8 cellular contexts compared by ENCODE assay signal in genomic region chr2:133886735-133887675, GRCh38.
A peak's percentile ranks its signal among the peaks of the same experiment; 100 is the strongest.
DNase-seq lines count a peak whose midpoint lies in the region; ATAC-seq and TF ChIP-seq lines count a peak whose summit lies in the region.

No MANE protein-coding gene starts in this region.

- ATAC-seq in GM19043 (IDR thresholded peaks at IDR 0.05; ENCODE audit: low read depth, unreplicated experiment) = peak; percentile 75
- ATAC-seq in HG03571 (IDR thresholded peaks at IDR 0.05; ENCODE audit: unreplicated experiment) = peak; percentile 73
- no peak for ATAC-seq in naive thymus-derived CD4-positive, alpha-beta T cell

- WGBS in esophagus squamous epithelium, 2 donors = 16 to 24% methylated on average over 17 to 19 of the region's 19 CpGs

- no peaks in the 10 kb centered on the region for H3K9me3 ChIP-seq in esophagus squamous epithelium
- no peaks in the 10 kb centered on the region for H3K9me3 ChIP-seq in naive thymus-derived CD4-positive, alpha-beta T cell (ENCODE audit: control insufficient read depth in 2 of 3, low read length in 3 of 3)

- CTCF ChIA-PET in naive thymus-derived CD4-positive, alpha-beta T cell (lab: Charles Lee) = interaction anchor here (0.8 to 1.5 kb wide), 3 partner anchors 233 to 529 kb away, joined by 3 to 6 read pairs (median 3); no protein-coding TSS in a partner anchor

- H3K36me3 ChIP-seq in esophagus squamous epithelium = no peaks in the 10 kb centered on the region
- H3K36me3 ChIP-seq in naive thymus-derived CD4-positive, alpha-beta T cell (ENCODE audit: control insufficient read depth in 2 of 3, insufficient read depth in 3 of 3, low read length in 3 of 3) = no peaks in the 10 kb centered on the region

- H3K27me3 Mint-ChIP-seq in naive thymus-derived CD4-positive, alpha-beta T cell = peaks cover 4 to 12% (median 6%) of the 10 kb centered on the region in 5 donors

- peaks cover 0 to 84% (median 0%) of the 10 kb centered on the region in 4 donors for H3K27me3 ChIP-seq in esophagus squamous epithelium
- H3K27me3 ChIP-seq in naive thymus-derived CD4-positive, alpha-beta T cell (ENCODE audit: control insufficient read depth in 2 of 2, insufficient read depth in 2 of 2, low read length in 2 of 2) = no peaks in the 10 kb centered on the region

- no peak overlapping the region for H3K4me3 Mint-ChIP-seq in naive thymus-derived CD4-positive, alpha-beta T cell

- H3K9me3 Mint-ChIP-seq in naive thymus-derived CD4-positive, alpha-beta T cell = peaks cover 0 to 1% (median 0%) of the 10 kb centered on the region in 11 donors

- H3K4me3 ChIP-seq in esophagus squamous epithelium = no peak overlapping the region
- H3K4me3 ChIP-seq in naive thymus-derived CD4-positive, alpha-beta T cell (ENCODE audit: low read length) = no peak overlapping the region

- H3K27ac Mint-ChIP-seq in naive thymus-derived CD4-positive, alpha-beta T cell = peak overlapping the region in 1 of 9 donors; percentile 68

- DNase-seq in AML-193 (lab: John Stamatoyannopoulos, UW) (peak; percentile 28 to 29), NCI-H82 (lab: John Stamatoyannopoulos, UW) (peak; percentile 91), esophagus squamous epithelium (lab: John Stamatoyannopoulos, UW) (no peak), superior temporal gyrus (ENCODE audit: extremely low spot score) (peak; percentile 92)
- DNase-seq in activated CD8-positive, alpha-beta memory T cell treated with anti-CD3 and anti-CD28 coated beads, Interleukin-2, amount 50 U/mL, for 4 hours = peak; percentile 36
- DNase-seq in naive thymus-derived CD4-positive, alpha-beta T cell = peak in 7 of 9 donors; percentile 11 to 44 (median 33)

- peaks cover 0 to 2% (median 0%) of the 10 kb centered on the region in 7 donors for H3K4me1 Mint-ChIP-seq in naive thymus-derived CD4-positive, alpha-beta T cell

- H3K36me3 Mint-ChIP-seq in naive thymus-derived CD4-positive, alpha-beta T cell = no peaks in the 10 kb centered on the region

- intact Hi-C loops in esophagus squamous epithelium (cut with DNase I) = no loop called here
- intact Hi-C loops in naive thymus-derived CD4-positive, alpha-beta T cell (cut with micrococcal nuclease) = loop anchor here (1.0 to 5.0 kb wide), 6 partner anchors 230 to 1012 kb away; no protein-coding TSS in a partner anchor

- TF ChIP-seq CTCF in esophagus squamous epithelium (IDR thresholded peaks at IDR 0.05) = peak; percentile 36 to 69 (median 59)

- H3K27ac ChIP-seq in esophagus squamous epithelium = no peak overlapping the region
- H3K27ac ChIP-seq in naive thymus-derived CD4-positive, alpha-beta T cell (ENCODE audit: low read depth, low read length) = no peak overlapping the region

- POLR2A ChIA-PET in naive thymus-derived CD4-positive, alpha-beta T cell (lab: Charles Lee) = no interaction called here

- H3K4me1 ChIP-seq in esophagus squamous epithelium = peaks cover 0 to 26% (median 5%) of the 10 kb centered on the region in 3 donors
- H3K4me1 ChIP-seq in naive thymus-derived CD4-positive, alpha-beta T cell (ENCODE audit: control insufficient read depth in 2 of 2, insufficient read depth in 2 of 2, low read length in 2 of 2) = no peaks in the 10 kb centered on the region

- TF ChIP-seq POLR2A in esophagus squamous epithelium (IDR thresholded peaks at IDR 0.05) = no peak
